8 cellular contexts compared by ENCODE assay signal in the genomic region with DNA sequence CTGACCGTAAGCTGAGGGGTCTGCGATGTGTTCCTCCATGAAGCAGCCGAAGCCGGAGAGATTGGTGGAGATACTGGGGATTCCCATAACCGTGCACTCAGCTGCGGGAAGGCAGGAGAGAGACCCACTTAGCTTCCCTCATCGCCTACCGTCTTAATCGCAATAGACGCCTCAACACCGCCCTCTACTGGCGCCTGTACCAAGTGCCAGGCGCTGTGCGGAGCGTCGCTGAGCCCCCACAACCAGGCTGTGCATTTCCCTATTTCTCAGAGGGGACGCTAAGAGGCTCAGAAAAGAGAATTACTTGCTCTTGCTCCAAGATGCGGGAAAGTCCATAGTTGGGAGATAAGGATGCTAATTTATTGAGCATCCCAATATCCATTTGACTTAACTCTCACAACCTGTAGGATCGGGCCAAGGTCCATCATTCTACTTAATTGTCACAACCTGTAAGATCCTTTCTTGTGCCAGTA. TPM values are rescaled to one million over a fixed set of nuclear protein-coding genes. Genes with fewer than 3 reads are reported as not detected.
DNase-seq lines count a peak whose midpoint lies in the region; ATAC-seq and TF ChIP-seq lines count a peak whose summit lies in the region.

No MANE protein-coding gene starts in this region.

- peak overlapping the region; percentile 48; the same call in 1 of the 2 replicates for H3K4me2 ChIP-seq in GM23338

- H3K4me3 ChIP-seq in AG04450 (ENCODE audit: low read depth, low read length) = no peak overlapping the region
- no peak overlapping the region for H3K4me3 ChIP-seq in GM23338

- peaks cover 9% of the 10 kb centered on the region for H3K9me3 Mint-ChIP-seq in GM23338
- no peaks in the 10 kb centered on the region for H3K9me3 Mint-ChIP-seq in activated CD4-positive, alpha-beta memory T cell treated with anti-CD3 and anti-CD28 coated beads, Interleukin-2, amount 10 ng/mL, durations not matched to agents 7 days and 5 days

- H3K4me3 Mint-ChIP-seq in GM23338 = no peak overlapping the region; the same call in 2 of the 3 replicates
- no peak overlapping the region for H3K4me3 Mint-ChIP-seq in activated CD4-positive, alpha-beta memory T cell treated with anti-CD3 and anti-CD28 coated beads, Interleukin-2, amount 10 ng/mL, durations not matched to agents 7 days and 5 days

- H3K27ac ChIP-seq in AG04450 (ENCODE audit: low read depth, low read length) = no peak overlapping the region
- H3K27ac ChIP-seq in GM23338 (ENCODE audit: low read depth) = peak overlapping the region; percentile 66

- DNase-seq in AG04450 (ENCODE audit: low read depth, low spot score) = no peak
- peak; percentile 97 for DNase-seq in GM23338 (ENCODE audit: low spot score)
- peak; percentile 91 for DNase-seq in NCI-H748 (lab: John Stamatoyannopoulos, UW; ENCODE audit: unreplicated experiment)
- DNase-seq in activated CD4-positive, alpha-beta memory T cell treated with anti-CD3 and anti-CD28 coated beads, Interleukin-2, amount 10 ng/mL, durations not matched to agents 7 days and 5 days = peak; percentile 81
- DNase-seq in effector CD8-positive, alpha-beta T cell (lab: John Stamatoyannopoulos, UW) = peak; percentile 69
- peak; percentile 77 for DNase-seq in midbrain (lab: John Stamatoyannopoulos, UW)
- DNase-seq in stimulated activated CD8-positive, alpha-beta memory T cell treated with anti-CD3 and anti-CD28 coated beads, Interleukin-4, amount 100 ng/mL, for 48 hours = peak; percentile 95

- peaks cover 4% of the 10 kb centered on the region; the same call in 1 of the 2 replicates for H3K4me1 ChIP-seq in GM23338 (ENCODE audit: insufficient read depth)

- peaks cover 48% of the 10 kb centered on the region for H3K36me3 Mint-ChIP-seq in GM23338 (ENCODE audit: low read depth)
- H3K36me3 Mint-ChIP-seq in activated CD4-positive, alpha-beta memory T cell treated with anti-CD3 and anti-CD28 coated beads, Interleukin-2, amount 10 ng/mL, durations not matched to agents 7 days and 5 days (ENCODE audit: low read depth) = peaks cover 41% of the 10 kb centered on the region

- peaks cover 10% of the 10 kb centered on the region for H4K20me1 ChIP-seq in GM23338 (replicated peaks; ENCODE audit: insufficient read depth)

- H3K4me1 Mint-ChIP-seq in GM23338 = peaks cover 16% of the 10 kb centered on the region
- peaks cover 27% of the 10 kb centered on the region for H3K4me1 Mint-ChIP-seq in activated CD4-positive, alpha-beta memory T cell treated with anti-CD3 and anti-CD28 coated beads, Interleukin-2, amount 10 ng/mL, durations not matched to agents 7 days and 5 days

- H3K27ac Mint-ChIP-seq in GM23338 = no peak overlapping the region
- H3K27ac Mint-ChIP-seq in activated CD4-positive, alpha-beta memory T cell treated with anti-CD3 and anti-CD28 coated beads, Interleukin-2, amount 10 ng/mL, durations not matched to agents 7 days and 5 days = no peak overlapping the region

- peaks cover 13% of the 10 kb centered on the region for H3K36me3 ChIP-seq in GM23338 (ENCODE audit: insufficient read depth)

- CTCF ChIA-PET in AG04450 (lab: Charles Lee) = interaction anchor here (0.5 to 3.2 kb wide), 28 partner anchors 10 to 325 kb away, joined by 3 to 38 read pairs (median 4); a partner anchor contains a TSS
- CTCF ChIA-PET in activated CD4-positive, alpha-beta memory T cell treated with anti-CD3 and anti-CD28 coated beads, Interleukin-2, amount 10 ng/mL, durations not matched to agents 7 days and 5 days (lab: Charles Lee) = interaction anchor here (0.5 to 11.4 kb wide), 30 partner anchors 9 to 325 kb away, joined by 3 to 103 read pairs (median 5); a partner anchor contains a TSS

- TF ChIP-seq CTCF in AG04450 (IDR thresholded peaks at IDR 0.05; ENCODE audit: low read depth, low read length) (peak; percentile 94), GM23338 (conservative IDR thresholded peaks at IDR 0.05; ENCODE audit: low read depth in 2 of 2) (peak; percentile 94 to 98)

- H3F3A ChIP-seq in GM23338 (replicated peaks; ENCODE audit: low read depth) = peaks cover 31% of the 10 kb centered on the region

- peaks cover 11% of the 10 kb centered on the region; the same call in 1 of the 2 replicates for H3K9me3 ChIP-seq in AG04450 (ENCODE audit: control insufficient read depth, insufficient read depth, low read length)

- H3K27me3 Mint-ChIP-seq in GM23338 (ENCODE audit: insufficient read depth, low read depth, poor library complexity) = peaks cover 29% of the 10 kb centered on the region
- no peaks in the 10 kb centered on the region for H3K27me3 Mint-ChIP-seq in activated CD4-positive, alpha-beta memory T cell treated with anti-CD3 and anti-CD28 coated beads, Interleukin-2, amount 10 ng/mL, durations not matched to agents 7 days and 5 days

- H3K9me2 ChIP-seq in GM23338 (ENCODE audit: insufficient read depth) = no peaks in the 10 kb centered on the region

- peaks cover 8% of the 10 kb centered on the region for H3K79me2 ChIP-seq in GM23338 (replicated peaks; ENCODE audit: insufficient read depth)

- POLR2A ChIA-PET in AG04450 (lab: Yijun Ruan, JAX) = interaction anchor here (0.5 to 2.0 kb wide), 11 partner anchors 8 to 198 kb away, joined by 3 to 13 read pairs (median 6); a partner anchor contains a TSS
- POLR2A ChIA-PET in activated CD4-positive, alpha-beta memory T cell treated with anti-CD3 and anti-CD28 coated beads, Interleukin-2, amount 10 ng/mL, durations not matched to agents 7 days and 5 days (lab: Charles Lee) = interaction anchor here (0.6 to 1.8 kb wide), 11 partner anchors 9 to 325 kb away, joined by 3 to 9 read pairs (median 5); a partner anchor contains a TSS

- H3K27me3 ChIP-seq in AG04450 (ENCODE audit: control insufficient read depth, insufficient read depth, low read length) (no peaks in the 10 kb centered on the region), GM23338 (ENCODE audit: insufficient read depth) (no peaks in the 10 kb centered on the region)

- H2AFZ ChIP-seq in GM23338 = no peak overlapping the region

- ATAC-seq in GM23338 = peak; percentile 83
- no peak for ATAC-seq in HG02973 (IDR thresholded peaks at IDR 0.05; ENCODE audit: unreplicated experiment)

TF ChIP-seq in GM23338, 12 proteins besides CTCF, POLR2A, EP300 and RAD21:
- TF ChIP-seq ZNF331 (CRISPR knock-in tag; IDR thresholded peaks at IDR 0.05; ENCODE audit: low read depth) (no peak), EZH2 (IDR thresholded peaks at IDR 0.05; ENCODE audit: low read depth, unreplicated experiment) (no peak), EZH2phosphoT487 (IDR thresholded peaks at IDR 0.05; ENCODE audit: unreplicated experiment) (no peak)

RNA-seq across cellular contexts. Expression of a gene that starts 5.8 kb away (rescaled TPM):
- polyA plus RNA-seq in AG04450 (2011; rRNA removed) (3,644 and 5,326 TPM in 2 replicates), GM23338 (2016; fragmentation: Nextera tagmentation; extraction: Ambion mirVana) (5,278 and 5,436 TPM in 2 replicates)
- polyA minus RNA-seq in AG04450 (2011; rRNA and poly(A)+ RNA removed) = 1,419 and 2,011 TPM in 2 replicates
- 1,625 and 2,064 TPM in 2 replicates for total RNA-seq in GM23338 (2014; rRNA removed; shearing (Covaris generic))
- total RNA-seq in activated CD4-positive, alpha-beta memory T cell treated with anti-CD3 and anti-CD28 coated beads, Interleukin-2, amount 10 ng/mL, durations not matched to agents 7 days and 5 days = 1,000 to 10,000 TPM; 1,110 to 1,123 TPM

RNA-seq across cellular contexts. Expression of a gene that starts 16.3 kb away (rescaled TPM):
- polyA plus RNA-seq in AG04450 (2011; rRNA removed) (110 and 147 TPM in 2 replicates), GM23338 (2016; fragmentation: Nextera tagmentation; extraction: Ambion mirVana) (168 and 179 TPM in 2 replicates)
- 87.3 and 124 TPM in 2 replicates for polyA minus RNA-seq in AG04450 (2011; rRNA and poly(A)+ RNA removed)
- total RNA-seq in GM23338 (2014; rRNA removed; shearing (Covaris generic)) = 184 and 261 TPM in 2 replicates
- 100 to 1,000 TPM; 255 to 258 TPM for total RNA-seq in activated CD4-positive, alpha-beta memory T cell treated with anti-CD3 and anti-CD28 coated beads, Interleukin-2, amount 10 ng/mL, durations not matched to agents 7 days and 5 days

RNA-seq across cellular contexts. Expression of a gene that starts 22.1 kb away (rescaled TPM):
- polyA plus RNA-seq in AG04450 (2011; rRNA removed) (19.5 and 24.1 TPM in 2 replicates), GM23338 (2016; fragmentation: Nextera tagmentation; extraction: Ambion mirVana) (15.9 and 19.9 TPM in 2 replicates)
- polyA minus RNA-seq in AG04450 (2011; rRNA and poly(A)+ RNA removed) = 33.6 and 40.9 TPM in 2 replicates
- total RNA-seq in GM23338 (2014; rRNA removed; shearing (Covaris generic)) = 23.1 and 28.9 TPM in 2 replicates
- total RNA-seq in activated CD4-positive, alpha-beta memory T cell treated with anti-CD3 and anti-CD28 coated beads, Interleukin-2, amount 10 ng/mL, durations not matched to agents 7 days and 5 days = 10 to 100 TPM; 55.1 to 56.3 TPM

RNA-seq across cellular contexts. Expression of a gene that starts 22.7 kb away (rescaled TPM):
- polyA plus RNA-seq in AG04450 (2011; rRNA removed) = 107 and 131 TPM in 2 replicates
- 128 and 170 TPM in 2 replicates for polyA minus RNA-seq in AG04450 (2011; rRNA and poly(A)+ RNA removed)
- total RNA-seq in GM23338 (2014; rRNA removed; shearing (Covaris generic)) = 222 and 252 TPM in 2 replicates
- polyA plus RNA-seq in GM23338 (2016; fragmentation: Nextera tagmentation; extraction: Ambion mirVana) = 194 and 196 TPM in 2 replicates
- 10 to 100 TPM; 74.7 to 80.1 TPM for total RNA-seq in activated CD4-positive, alpha-beta memory T cell treated with anti-CD3 and anti-CD28 coated beads, Interleukin-2, amount 10 ng/mL, durations not matched to agents 7 days and 5 days

RNA-seq across cellular contexts. Expression of a gene that starts 37.5 kb away (rescaled TPM):
- polyA plus RNA-seq in AG04450 (2011; rRNA removed) (0.48 and 0.61 TPM in 2 replicates), GM23338 (2016; fragmentation: Nextera tagmentation; extraction: Ambion mirVana) (4.7 and 8.4 TPM in 2 replicates)
- polyA minus RNA-seq in AG04450 (2011; rRNA and poly(A)+ RNA removed) = 0.55 TPM in 1 of 2 replicates, not detected in the other
- total RNA-seq in GM23338 (2014; rRNA removed; shearing (Covaris generic)) = 0.69 and 0.78 TPM in 2 replicates
- total RNA-seq in activated CD4-positive, alpha-beta memory T cell treated with anti-CD3 and anti-CD28 coated beads, Interleukin-2, amount 10 ng/mL, durations not matched to agents 7 days and 5 days = 1 to 10 TPM; 1.6 to 2.9 TPM
